ENCODE assay signal across 18 cellular contexts in genomic region chr1:53895421-53895820, GRCh38. TPM values are rescaled to one million over a fixed set of nuclear protein-coding genes. Genes with fewer than 3 reads are reported as not detected.
DNase-seq lines count a peak whose midpoint lies in the region; ATAC-seq and TF ChIP-seq lines count a peak whose summit lies in the region.
"Had no signal": no experiment of that assay in that cellular context is flagged by ENCODE, and none has a peak within 500 bp of the region (broad histone marks: within the 10 kb centered on the region; RNA-seq: fewer than 3 reads in every experiment).

No MANE protein-coding gene starts in this region.

- H3K9me3 ChIP-seq in HUES6 (ENCODE audit: control insufficient read depth, insufficient read depth, low read depth, low read length) (no peaks in the 10 kb centered on the region), thyroid gland (no peaks in the 10 kb centered on the region), OCI-LY7 (ENCODE audit: low read length) (no peaks in the 10 kb centered on the region), tibial artery (no peaks in the 10 kb centered on the region)
- H3K9me3 ChIP-seq: BE2C had no signal

- intact Hi-C loops in thyroid gland (cut with DNase I) (no loop called here), OCI-LY7 (cut with micrococcal nuclease; ENCODE audit: unreplicated experiment) (no loop called here), tibial artery (cut with DNase I; ENCODE audit: low total_unique reads) (no loop called here)

- POLR2A ChIA-PET in OCI-LY7 (lab: Charles Lee), result no interaction called here

- H3K4me3 ChIP-seq in HUES6 (ENCODE audit: low read depth, low read length), result no peak overlapping the region
- peak overlapping the region in 1 of 3 donors; percentile 34 for H3K4me3 ChIP-seq in thyroid gland (replicated peaks in 1 of 3)
- H3K4me3 ChIP-seq in OCI-LY7 (ENCODE audit: low read depth, low read length, poor library complexity, severe bottlenecking), result no peak overlapping the region
- H3K4me3 ChIP-seq in tibial artery, result no peak overlapping the region

- DNase-seq in medulla oblongata (ENCODE audit: extremely low spot score) (peak; percentile 21), thyroid gland (peak; percentile 77), OCI-LY7 (ENCODE audit: low spot score) (no peak), tibial artery (no peak)
- DNase-seq: BE2C; CD8-positive, alpha-beta T cell; DND-41; GDM1; GOT3; NCI-H187; NCI-H345; NCI-H69; RPMI8226 had no signal

- H3K36me3 ChIP-seq in HUES6 (ENCODE audit: control insufficient read depth, insufficient read depth, low read length) (no peaks in the 10 kb centered on the region), thyroid gland (no peaks in the 10 kb centered on the region), OCI-LY7 (ENCODE audit: insufficient read depth, low read length) (no peaks in the 10 kb centered on the region), tibial artery (no peaks in the 10 kb centered on the region)
- H3K36me3 ChIP-seq: BE2C had no signal

- 46 to 48% methylated on average over 6 of the region's 6 CpGs for WGBS in thyroid gland, 2 donors

- H3K9ac ChIP-seq in HUES6 (ENCODE audit: low read length), result peak overlapping the region; percentile 35

- no peaks in the 10 kb centered on the region for H3K9me2 ChIP-seq in OCI-LY7 (ENCODE audit: insufficient read depth, low read length)

- H2AFZ ChIP-seq in OCI-LY7 (ENCODE audit: low read length), result no peak overlapping the region

- H3K79me2 ChIP-seq in OCI-LY7 (ENCODE audit: insufficient read depth, low read depth, low read length), result no peaks in the 10 kb centered on the region

- peak in 1 of 2 donors; percentile 23 for TF ChIP-seq POLR2A in thyroid gland (IDR thresholded peaks at IDR 0.05)

- H3K27me3 ChIP-seq in HUES6 (ENCODE audit: control insufficient read depth, insufficient read depth, low read length), result no peaks in the 10 kb centered on the region
- no peaks in the 10 kb centered on the region for H3K27me3 ChIP-seq in thyroid gland
- H3K27me3 ChIP-seq in tibial artery, result no peaks in the 10 kb centered on the region
- H3K27me3 ChIP-seq: BE2C had no signal

- no TSS peak for BruUV-seq in OCI-LY7 (replicated peaks; lab: Mats Ljungman, UMichigan)

- ATAC-seq in esophagus mucosa (peak; percentile 27), HG02852 (IDR thresholded peaks at IDR 0.05; ENCODE audit: unreplicated experiment) (no peak), HG03135 (IDR thresholded peaks at IDR 0.05; ENCODE audit: unreplicated experiment) (no peak)
- ATAC-seq: CD8-positive, alpha-beta T cell had no signal

- no peaks in the 10 kb centered on the region for H4K20me1 ChIP-seq in OCI-LY7 (ENCODE audit: insufficient read depth, low read length)

- CTCF ChIA-PET in OCI-LY7 (lab: Charles Lee; ENCODE audit: unreplicated experiment), result interaction anchor here (0.6 kb wide), 1 partner anchor 116 kb away, joined by 3 read pairs; no protein-coding TSS in a partner anchor

- H3K4me2 ChIP-seq in OCI-LY7 (ENCODE audit: low read length), result no peak overlapping the region

- TF ChIP-seq CTCF in thyroid gland (IDR thresholded peaks at IDR 0.05) (no peak), OCI-LY7 (conservative IDR thresholded peaks at IDR 0.05; ENCODE audit: low read length) (no peak), tibial artery (IDR thresholded peaks at IDR 0.05) (no peak)

- no peak overlapping the region for H3K27ac ChIP-seq in HUES6 (ENCODE audit: low read depth, low read length)
- peak overlapping the region; percentile 42 to 91 (median 78) for H3K27ac ChIP-seq in thyroid gland
- H3K27ac ChIP-seq in OCI-LY7 (ENCODE audit: low read depth, low read length, poor library complexity, severe bottlenecking), result no peak overlapping the region
- no peak overlapping the region for H3K27ac ChIP-seq in tibial artery

- H3K4me1 ChIP-seq in HUES6 (ENCODE audit: control insufficient read depth, insufficient read depth, low read length) (peaks cover 1% of the 10 kb centered on the region; the same call in 1 of the 2 replicates), thyroid gland (peaks cover 23 to 46% of the 10 kb centered on the region in 2 donors), OCI-LY7 (ENCODE audit: insufficient read depth, low read length, poor library complexity, severe bottlenecking) (peaks cover 4% of the 10 kb centered on the region), tibial artery (peaks cover 0 to 52% (median 42%) of the 10 kb centered on the region in 4 donors)
- H3K4me1 ChIP-seq: BE2C had no signal

RNA-seq across cellular contexts. Expression of gene DIO1, which starts 1.4 kb away (rescaled TPM):
- total RNA-seq in esophagus mucosa (not detected), thyroid gland (100 to 1,000 TPM; 219 to 492 (median 343) TPM), OCI-LY7 (2022) (not detected in 2 replicates)
- not detected in 2 replicates for total RNA-seq in OCI-LY7 (2014; rRNA removed; shearing (Covaris generic))
- total RNA-seq: CD8-positive, alpha-beta T cell; LHCN-M2 had no signal

RNA-seq across cellular contexts. Expression of gene YIPF1, which starts 5.8 kb away (rescaled TPM):
- total RNA-seq in esophagus mucosa (20.1 TPM), thyroid gland (10 to 100 TPM; 41.5 to 66.6 (median 61.5) TPM), OCI-LY7 (2022) (15.0 and 23.8 TPM in 2 replicates)
- total RNA-seq in OCI-LY7 (2014; rRNA removed; shearing (Covaris generic)), result 13.7 and 16.7 TPM in 2 replicates

RNA-seq across cellular contexts. Expression of gene IFT25, which starts 50.1 kb away (rescaled TPM):
- total RNA-seq in esophagus mucosa (15.6 TPM), thyroid gland (100 to 1,000 TPM in 1 of 4 donors, 10 to 100 TPM in 3; 42.4 to 116 (median 77.7) TPM), OCI-LY7 (2022) (45.2 and 45.4 TPM in 2 replicates)
- total RNA-seq in OCI-LY7 (2014; rRNA removed; shearing (Covaris generic)), result 57.0 and 61.0 TPM in 2 replicates

RNA-seq across cellular contexts. Expression of gene LRRC42, which starts 50.7 kb away (rescaled TPM):
- total RNA-seq in esophagus mucosa (20.0 TPM), thyroid gland (10 to 100 TPM; 28.7 to 39.4 (median 33.7) TPM), OCI-LY7 (2022) (16.4 and 18.5 TPM in 2 replicates)
- total RNA-seq in OCI-LY7 (2014; rRNA removed; shearing (Covaris generic)), result 12.5 and 17.5 TPM in 2 replicates

RNA-seq across cellular contexts. Expression of gene NDC1, which starts 57.3 kb away (rescaled TPM):
- total RNA-seq in esophagus mucosa (15.9 TPM), thyroid gland (10 to 100 TPM; 10.4 to 15.4 (median 11.9) TPM), OCI-LY7 (2022) (61.8 and 71.5 TPM in 2 replicates)
- total RNA-seq in OCI-LY7 (2014; rRNA removed; shearing (Covaris generic)), result 40.0 and 51.8 TPM in 2 replicates

Comparison
In these comparisons a context has a peak if more than half of its experiments do, and no peak if none do; other contexts are left out.
1. H3K27ac ChIP-seq: peak in thyroid gland (3 of 3); none in HUES6 (single experiment), OCI-LY7 (single experiment) and tibial artery (0 of 2).
2. DNase-seq: peak in medulla oblongata (single experiment) and thyroid gland (2 of 2); none in OCI-LY7 (single experiment) and tibial artery (0 of 2).
3. RNA of gene DIO1, which starts 1.4 kb away (total RNA-seq): 219 to 492 TPM in thyroid gland; not detected in esophagus mucosa (single experiment) and not detected in OCI-LY7; every median in the first group is over 100 times any median in the second.